ENCODE assay signal across 8 cellular contexts in genomic region chr3:142448424-142448823, GRCh38. TPM values are rescaled to one million over a fixed set of nuclear protein-coding genes. Genes with fewer than 3 reads are reported as not detected.
A peak's percentile ranks its signal among the peaks of the same experiment; 100 is the strongest.
DNase-seq lines count a peak whose midpoint lies in the region; ATAC-seq and TF ChIP-seq lines count a peak whose summit lies in the region.

No MANE protein-coding gene starts in this region.

- H2BK5ac ChIP-seq in neuronal stem cell (ENCODE audit: low read length) = no peak overlapping the region

- no peaks in the 10 kb centered on the region for H3K27me3 ChIP-seq in MM.1S (replicated peaks; ENCODE audit: insufficient read depth, low read length)
- H3K27me3 ChIP-seq in neuronal stem cell (ENCODE audit: control insufficient read depth in 3 of 3, insufficient read depth in 3 of 3, low read depth in 1 of 3, low read length in 3 of 3) = no peaks in the 10 kb centered on the region

- peaks cover 30% of the 10 kb centered on the region for H3K36me3 Mint-ChIP-seq in effector memory CD8-positive, alpha-beta T cell (ENCODE audit: insufficient read depth)

- peaks cover 24 to 37% of the 10 kb centered on the region in 2 donors for H3K4me1 Mint-ChIP-seq in effector memory CD8-positive, alpha-beta T cell (ENCODE audit: low read depth in 2 of 2)

- WGBS in neuronal stem cell (ENCODE audit: extremely low coverage in 2 of 2, insufficient read length in 2 of 2, insufficient replicate concordance in 1 of 2), 2 donors = no CpG with 5 or more reads among the region's 10 CpGs

- H3K14ac ChIP-seq in neuronal stem cell (ENCODE audit: low read length) = no peak overlapping the region

- DNase-seq in MM.1S = no peak
- DNase-seq in effector memory CD8-positive, alpha-beta T cell = no peak
- no peak for DNase-seq in neuronal stem cell (ENCODE audit: low spot score)
- no peak for DNase-seq in occipital lobe (lab: John Stamatoyannopoulos, UW)
- no peak for DNase-seq in NCI-H2081 (lab: John Stamatoyannopoulos, UW)

- H3K9ac ChIP-seq in MM.1S (ENCODE audit: low read length) = peak overlapping the region; percentile 97; the same call in 1 of the 2 replicates
- no peak overlapping the region for H3K9ac ChIP-seq in neuronal stem cell (ENCODE audit: low read depth, low read length, poor library complexity)

- TF ChIP-seq CTCF in C4-2B (conservative IDR thresholded peaks at IDR 0.05) = no peak
- no peak for TF ChIP-seq CTCF in MM.1S (IDR thresholded peaks at IDR 0.05; ENCODE audit: low read length)

- H3K4me2 ChIP-seq in MM.1S (ENCODE audit: low read depth, low read length) = peak overlapping the region; percentile 18
- no peak overlapping the region for H3K4me2 ChIP-seq in neuronal stem cell (ENCODE audit: insufficient read depth, low read length, poor library complexity, severe bottlenecking)

- H2BK15ac ChIP-seq in neuronal stem cell (ENCODE audit: low read length) = no peak overlapping the region

- no peaks in the 10 kb centered on the region for H3K27me3 Mint-ChIP-seq in effector memory CD8-positive, alpha-beta T cell

- no peak overlapping the region for H2BK12ac ChIP-seq in neuronal stem cell (ENCODE audit: low read length)

- no peak overlapping the region for H2AK5ac ChIP-seq in neuronal stem cell (ENCODE audit: low read depth, low read length)

- no peaks in the 10 kb centered on the region for H3K9me3 Mint-ChIP-seq in effector memory CD8-positive, alpha-beta T cell

- no peak for ATAC-seq in effector memory CD8-positive, alpha-beta T cell (replicated peaks)
- ATAC-seq in GM21526 (IDR thresholded peaks at IDR 0.05; ENCODE audit: low FRiP score, unreplicated experiment) = no peak
- ATAC-seq in GM21381 (IDR thresholded peaks at IDR 0.05; ENCODE audit: unreplicated experiment) = no peak

- no peaks in the 10 kb centered on the region for H3K79me1 ChIP-seq in neuronal stem cell (ENCODE audit: low read depth, low read length)

- no peaks in the 10 kb centered on the region for H3K9me3 ChIP-seq in MM.1S (replicated peaks; ENCODE audit: insufficient read depth, low read length)
- H3K9me3 ChIP-seq in neuronal stem cell (replicated peaks in 1 of 2; ENCODE audit: control insufficient read depth in 2 of 2, insufficient read depth in 1 of 2, low read depth in 1 of 2, low read length in 2 of 2) = peaks cover 0 to 4% of the 10 kb centered on the region in 2 donors

- H3K4me3 ChIP-seq in MM.1S (ENCODE audit: low read length) = peak overlapping the region; percentile 93
- H3K4me3 ChIP-seq in neuronal stem cell (ENCODE audit: low read length in 2 of 2) = peak overlapping the region in 1 of 2 donors; percentile 90

- peak overlapping the region; percentile 97 to 98 for H3K4me3 Mint-ChIP-seq in effector memory CD8-positive, alpha-beta T cell

- H3K27ac ChIP-seq in C4-2B (peak overlapping the region; percentile 79), MM.1S (ENCODE audit: low read length) (no peak overlapping the region), neuronal stem cell (replicated peaks; ENCODE audit: low read length) (no peak overlapping the region)

- H3K23ac ChIP-seq in neuronal stem cell (ENCODE audit: low read depth, low read length, poor library complexity) = no peak overlapping the region

- peaks cover 8% of the 10 kb centered on the region; the same call in 1 of the 2 replicates for H3K4me1 ChIP-seq in MM.1S (ENCODE audit: low read length)
- peaks cover 0 to 7% of the 10 kb centered on the region in 2 donors for H3K4me1 ChIP-seq in neuronal stem cell (ENCODE audit: control insufficient read depth in 2 of 2, insufficient read depth in 1 of 2, low read depth in 1 of 2, low read length in 2 of 2)

- H2BK120ac ChIP-seq in neuronal stem cell (ENCODE audit: low read depth, low read length) = no peak overlapping the region

- no peak overlapping the region for H4K91ac ChIP-seq in neuronal stem cell (ENCODE audit: low read depth, low read length, poor library complexity)

- H4K8ac ChIP-seq in neuronal stem cell (ENCODE audit: low read depth, low read length) = no peak overlapping the region

- H3K27ac Mint-ChIP-seq in effector memory CD8-positive, alpha-beta T cell = peak overlapping the region; percentile 99 to 100

- H3K18ac ChIP-seq in neuronal stem cell (ENCODE audit: low read length) = no peak overlapping the region

- H4K20me1 ChIP-seq in MM.1S (ENCODE audit: insufficient read depth, low read length) = no peaks in the 10 kb centered on the region; the same call in 1 of the 2 replicates

- no peaks in the 10 kb centered on the region for H3K9me2 ChIP-seq in MM.1S (replicated peaks; ENCODE audit: insufficient read depth, low read length)

- H3K79me2 ChIP-seq in MM.1S (ENCODE audit: low read length) = peaks cover 44% of the 10 kb centered on the region

- H3K36me3 ChIP-seq in MM.1S (replicated peaks; ENCODE audit: insufficient read depth, low read length) (no peaks in the 10 kb centered on the region), neuronal stem cell (replicated peaks in 1 of 2; ENCODE audit: control insufficient read depth in 2 of 2, insufficient read depth in 2 of 2, low read length in 2 of 2) (peaks cover 0 to 45% of the 10 kb centered on the region in 2 donors)

- H3K4ac ChIP-seq in neuronal stem cell (ENCODE audit: low read length) = no peak overlapping the region

- H2AFZ ChIP-seq in MM.1S (ENCODE audit: low read length) (peak overlapping the region; percentile 57; the same call in 1 of the 2 replicates), neuronal stem cell (ENCODE audit: low read length) (peak overlapping the region; percentile 86)

- H3F3A ChIP-seq in MM.1S (ENCODE audit: insufficient read depth, low read length) = peaks cover 28% of the 10 kb centered on the region

RNA-seq across cellular contexts. Expression of gene XRN1, which starts 0.6 kb away (rescaled TPM):
- polyA plus RNA-seq in neuronal stem cell (2013, experiment 1 of 2) = 10.5 TPM
- 10.0 TPM for polyA plus RNA-seq in neuronal stem cell (2013, experiment 2 of 2)
- total RNA-seq in occipital lobe = 98.9 TPM
